Comparison of ENCODE assay signal across 1 cellular context in genomic region chr20:21550587-21550986, GRCh38.
TF ChIP-seq lines count a peak whose summit lies in the region.

No MANE protein-coding gene starts in this region.

TF ChIP-seq in GM23338, 12 proteins besides CTCF, POLR2A, EP300 and RAD21 (continued from another document):
- no peak for TF ChIP-seq ETS1 (IDR thresholded peaks at IDR 0.05)
- TF ChIP-seq EZH2 (IDR thresholded peaks at IDR 0.05; ENCODE audit: low read depth, unreplicated experiment): no peak
- TF ChIP-seq REST (IDR thresholded peaks at IDR 0.05; ENCODE audit: unreplicated experiment): no peak
- TF ChIP-seq ZNF462 (CRISPR knock-in tag; IDR thresholded peaks at IDR 0.05): no peak
- no peak for TF ChIP-seq NANOG (IDR thresholded peaks at IDR 0.05; ENCODE audit: borderline replicate concordance)
- no peak for TF ChIP-seq ZNF331 (CRISPR knock-in tag; IDR thresholded peaks at IDR 0.05; ENCODE audit: low read depth)
- TF ChIP-seq ZNF114 (CRISPR knock-in tag; IDR thresholded peaks at IDR 0.05): no peak
- TF ChIP-seq JUNB (IDR thresholded peaks at IDR 0.05; ENCODE audit: unreplicated experiment): no peak
- no peak for TF ChIP-seq POLR2AphosphoS5 (IDR thresholded peaks at IDR 0.05; ENCODE audit: low read depth)
- TF ChIP-seq EZH2phosphoT487 (IDR thresholded peaks at IDR 0.05; ENCODE audit: unreplicated experiment): no peak
- TF ChIP-seq CREB1 (CRISPR knock-in tag; IDR thresholded peaks at IDR 0.05; ENCODE audit: low read depth): no peak
